In genomic region chr5:133950821-133951612, GRCh38 we compare ENCODE assay signal across 28 cellular contexts. TPM values are rescaled to one million over a fixed set of nuclear protein-coding genes. Genes with fewer than 3 reads are reported as not detected.
DNase-seq lines count a peak whose midpoint lies in the region; ATAC-seq, FAIRE-seq and TF ChIP-seq lines count a peak whose summit lies in the region.
"Had no signal": no experiment of that assay in that cellular context is flagged by ENCODE, and none has a peak within 500 bp of the region (broad histone marks: within the 10 kb centered on the region; RNA-seq: fewer than 3 reads in every experiment).

No MANE protein-coding gene starts in this region.

- H3K9me3 ChIP-seq in H1 (ENCODE audit: insufficient read depth in 2 of 2, low read depth in 1 of 2, low read length in 1 of 2), result no peaks in the 10 kb centered on the region
- no peaks in the 10 kb centered on the region for H3K9me3 ChIP-seq in left ventricle myocardium inferior (replicated peaks)
- no peaks in the 10 kb centered on the region for H3K9me3 ChIP-seq in thoracic aorta
- H3K9me3 ChIP-seq: SK-N-SH, transverse colon had no signal

- no peak overlapping the region for H2BK12ac ChIP-seq in H1 (ENCODE audit: low read depth, low read length)

- H3K27ac ChIP-seq in H1 (ENCODE audit: low read depth, low read length) (no peak overlapping the region), left ventricle myocardium inferior (replicated peaks) (peak overlapping the region; percentile 84), thoracic aorta (peak overlapping the region; percentile 94 to 97)
- H3K27ac ChIP-seq: KMS-11, transverse colon had no signal

- H3K79me1 ChIP-seq in H1 (ENCODE audit: low read depth, low read length), result no peaks in the 10 kb centered on the region

- H2BK5ac ChIP-seq in H1 (ENCODE audit: low read depth, low read length), result no peak overlapping the region

- H3K56ac ChIP-seq in H1 (replicated peaks; ENCODE audit: insufficient read length, low read depth, low read length), result no peak overlapping the region

- no peak overlapping the region for H3K4me2 ChIP-seq in H1 (ENCODE audit: insufficient read depth in 1 of 2, low read depth in 2 of 2, low read length in 2 of 2)
- H3K4me2 ChIP-seq: KMS-11, SK-N-SH had no signal

- TF ChIP-seq EP300 in H1 (IDR thresholded peaks at IDR 0.05; ENCODE audit: borderline replicate concordance in 1 of 2, low read depth in 2 of 2, low read length in 2 of 2), result no peak

- TF ChIP-seq RAD21 in H1 (IDR thresholded peaks at IDR 0.05 in 1 of 2, conservative IDR thresholded peaks at IDR 0.05 in 1 of 2; ENCODE audit: low read depth in 2 of 2, low read length in 2 of 2), result no peak

- H4K91ac ChIP-seq in H1 (replicated peaks; ENCODE audit: insufficient read length, low read length), result no peak overlapping the region

- no peak overlapping the region for H3K9ac ChIP-seq in H1 (replicated peaks in 1 of 4; ENCODE audit: extremely low read depth in 1 of 4, low read depth in 3 of 4, low read length in 3 of 4)
- H3K9ac ChIP-seq: KMS-11, SK-N-SH had no signal

- H3K23ac ChIP-seq in H1 (ENCODE audit: insufficient read length), result no peak overlapping the region

- 87% methylated on average over 5 of the region's 7 CpGs; no CpG with 5 or more reads in 1 of the 2 experiments for WGBS in H1 (ENCODE audit: extremely low coverage in 1 of 2, insufficient coverage in 1 of 2, insufficient read length in 1 of 2, insufficient replicate concordance in 2 of 2, low coverage in 1 of 2, low lambda C conversion rate in 2 of 2, missing lambda C conversion rate in 1 of 2), 2 experiments

- TF ChIP-seq CTCF in H1 (IDR thresholded peaks at IDR 0.05; ENCODE audit: control extremely low read depth in 1 of 3, insufficient read depth in 1 of 3, low read depth in 1 of 3, low read length in 3 of 3) (no peak), left ventricle myocardium inferior (IDR thresholded peaks at IDR 0.05; ENCODE audit: borderline replicate concordance) (no peak), thoracic aorta (IDR thresholded peaks at IDR 0.05) (no peak), GM20000 (IDR thresholded peaks at IDR 0.05; ENCODE audit: extremely low read depth, missing control alignments) (no peak)

- H3K4ac ChIP-seq in H1 (replicated peaks; ENCODE audit: insufficient read length, low read depth, low read length), result no peak overlapping the region

- no peak overlapping the region for H2BK15ac ChIP-seq in H1 (ENCODE audit: low read length)

- intact Hi-C loops in left ventricle myocardium inferior (cut with micrococcal nuclease), result no loop called here

- H2AFZ ChIP-seq in H1 (ENCODE audit: low read length), result no peak overlapping the region

- TF ChIP-seq POLR2A in H1 (IDR thresholded peaks at IDR 0.05; ENCODE audit: control extremely low read depth in 1 of 2, low read depth in 2 of 2, low read length in 2 of 2), result no peak

- H3K36me3 ChIP-seq in H1 (ENCODE audit: control insufficient read depth in 2 of 4, insufficient read depth in 4 of 4, low read length in 3 of 4), result peaks cover 0 to 3% (median under 1%) of the 10 kb centered on the region in 4 experiments; a peak in 1 of 8 replicates
- H3K36me3 ChIP-seq in left ventricle myocardium inferior, result peaks cover 20% of the 10 kb centered on the region
- H3K36me3 ChIP-seq in thoracic aorta, result peaks cover 7% of the 10 kb centered on the region
- H3K36me3 ChIP-seq: transverse colon had no signal

- H4K8ac ChIP-seq in H1 (ENCODE audit: extremely low read depth, insufficient read depth, low read length), result no peak overlapping the region

- no peaks in the 10 kb centered on the region for H3K23me2 ChIP-seq in H1 (ENCODE audit: low read depth, low read length)

- H3K4me3 ChIP-seq in H1 (ENCODE audit: extremely low read depth in 1 of 4, insufficient read depth in 2 of 4, low read depth in 3 of 4, low read length in 4 of 4), result no peak overlapping the region
- peak overlapping the region; percentile 20 for H3K4me3 ChIP-seq in left ventricle myocardium inferior
- H3K4me3 ChIP-seq in thoracic aorta, result no peak overlapping the region
- H3K4me3 ChIP-seq: dorsolateral prefrontal cortex, transverse colon had no signal

- POLR2A ChIA-PET in H1 (lab: Charles Lee; ENCODE audit: partially characterized antibody), result no interaction called here

- no peak overlapping the region for H4K5ac ChIP-seq in H1 (ENCODE audit: insufficient read length, low read depth, low read length)

- H2BK120ac ChIP-seq in H1 (replicated peaks; ENCODE audit: low read depth, low read length), result no peak overlapping the region

- H3K14ac ChIP-seq in H1 (ENCODE audit: insufficient read length), result no peak overlapping the region

- no peak for ATAC-seq in thoracic aorta (ENCODE audit: insufficient number of reproducible peaks, low FRiP score, low read depth)

- H2BK20ac ChIP-seq in H1 (ENCODE audit: low read length), result no peak overlapping the region

- H2AK5ac ChIP-seq in H1 (ENCODE audit: low read depth, low read length), result no peak overlapping the region

- H3K18ac ChIP-seq in H1 (ENCODE audit: extremely low read depth, low read length), result no peak overlapping the region

- H3K79me2 ChIP-seq in H1 (ENCODE audit: control insufficient read depth in 1 of 2, insufficient read depth in 2 of 2, low read length in 2 of 2), result no peaks in the 10 kb centered on the region

- no peak for FAIRE-seq in H1 (lab: Jason Lieb, UNC)
- no peak for FAIRE-seq in GM19239 (lab: Jason Lieb, UNC)

- peaks cover 0 to 2% of the 10 kb centered on the region in 2 experiments for H4K20me1 ChIP-seq in H1 (replicated peaks in 1 of 2; ENCODE audit: control insufficient read depth in 1 of 2, insufficient read depth in 2 of 2, low read length in 2 of 2)

- H3K4me1 ChIP-seq in H1 (replicated peaks in 1 of 4; ENCODE audit: control insufficient read depth in 3 of 4, insufficient read depth in 4 of 4, low read length in 3 of 4) (no peaks in the 10 kb centered on the region; a peak in 1 of 7 replicates), left ventricle myocardium inferior (peaks cover 48% of the 10 kb centered on the region), thoracic aorta (ENCODE audit: control insufficient read depth in 1 of 2, low read depth in 2 of 2) (peaks cover 48 to 72% of the 10 kb centered on the region in 2 donors)

- DNase-seq in NCI-H226, result peak; percentile 12
- no peak for DNase-seq in H1 (ENCODE audit: low read depth in 1 of 2, low spot score in 2 of 2)
- no peak for DNase-seq in left ventricle myocardium inferior
- no peak for DNase-seq in thoracic aorta (ENCODE audit: low spot score)
- no peak for DNase-seq in putamen (ENCODE audit: low spot score)
- DNase-seq in GM20000 (ENCODE audit: low spot score), result no peak
- no peak for DNase-seq in GM19239 (ENCODE audit: insufficient read length, low spot score)
- DNase-seq: activated CD4-positive, alpha-beta memory T cell treated with anti-CD3 and anti-CD28 coated beads for 36 hours; activated CD4-positive, CD25-positive, alpha-beta regulatory T cell treated with anti-CD3 and anti-CD28 coated beads, Interleukin-2, amount 50 U/mL, for 72 hours; activated CD8-positive, alpha-beta memory T cell treated with anti-CD3 and anti-CD28 coated beads, Interleukin-2, amount 50 U/mL, for 4 hours; activated naive CD4-positive, alpha-beta T cell treated with anti-CD3 and anti-CD28 coated beads, Interleukin-2, amount 10 ng/mL, durations not matched to agents 7 days and 5 days; anterior cingulate cortex; C1 segment of cervical spinal cord; DMS79; dorsolateral prefrontal cortex; GF-D8; H7; kidney glomerular epithelial cell; mesenchymal stem cell; NCI-H1436; NCI-H82; posterior cingulate gyrus; RPMI8226; SK-N-SH; stimulated activated CD4-positive, alpha-beta T cell treated with anti-CD3 and anti-CD28 coated beads, Interleukin-15, amount 100 ng/mL, for 24 hours; T-helper 2 cell; transverse colon had no signal

- CTCF ChIA-PET in H1 (lab: Charles Lee; ENCODE audit: partially characterized antibody), result interaction anchor here (0.9 to 1.6 kb wide), 5 partner anchors 46 to 527 kb away, joined by 3 to 4 read pairs (median 3); no protein-coding TSS in a partner anchor

- H3K27me3 ChIP-seq in H1 (replicated peaks in 1 of 4; ENCODE audit: control insufficient read depth in 3 of 4, extremely low read depth in 1 of 4, insufficient read depth in 3 of 4, low read length in 3 of 4) (no peaks in the 10 kb centered on the region), left ventricle myocardium inferior (ENCODE audit: low read depth) (no peaks in the 10 kb centered on the region), thoracic aorta (replicated peaks; ENCODE audit: insufficient read depth) (no peaks in the 10 kb centered on the region)
- H3K27me3 ChIP-seq: dorsolateral prefrontal cortex, transverse colon had no signal

TF ChIP-seq in H1, 55 proteins besides CTCF, POLR2A, EP300 and RAD21:
- TF ChIP-seq RXRA (IDR thresholded peaks at IDR 0.05; ENCODE audit: insufficient read depth, low read depth, low read length) (no peak), CEBPB (IDR thresholded peaks at IDR 0.05; ENCODE audit: low read depth, low read length) (peak; percentile 78)
- TF ChIP-seq, protein P1, sequence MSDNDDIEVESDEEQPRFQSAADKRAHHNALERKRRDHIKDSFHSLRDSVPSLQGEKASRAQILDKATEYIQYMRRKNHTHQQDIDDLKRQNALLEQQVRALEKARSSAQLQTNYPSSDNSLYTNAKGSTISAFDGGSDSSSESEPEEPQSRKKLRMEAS (IDR thresholded peaks at IDR 0.05), result no peak

RNA-seq across cellular contexts. Expression of gene C5orf15, which starts 17.4 kb away (rescaled TPM):
- 31.7 and 33.3 TPM in 2 replicates for total RNA-seq in H1 (2021; fragmentation: NEBNext Ultra II Directional; extraction: Animal tissue kit (Norgen Biotek cat#: 25700))
- 39.3 and 51.4 TPM in 2 replicates for polyA plus RNA-seq in H1 (2011; rRNA removed)
- polyA plus RNA-seq in H1 (2011; cell fraction: cytosol; rRNA removed), result 51.0 TPM
- polyA plus RNA-seq in H1 (2011; cell fraction: nucleus; rRNA removed), result 17.7 TPM
- polyA plus RNA-seq in H1 (2012, experiment 1 of 2), result 24.6 to 43.6 TPM (median 31.4 TPM) in 4 replicates
- 16.9 TPM for polyA plus RNA-seq in H1 (2012, experiment 2 of 2)
- 66.1 TPM for polyA plus RNA-seq in H1 (2013, experiment 1 of 2)
- 78.3 TPM for polyA plus RNA-seq in H1 (2013, experiment 2 of 2)
- polyA minus RNA-seq in H1 (2011; rRNA and poly(A)+ RNA removed), result 31.1 and 42.4 TPM in 2 replicates
- polyA minus RNA-seq in H1 (2011; cell fraction: cytosol; rRNA and poly(A)+ RNA removed), result 32.4 TPM
- polyA minus RNA-seq in H1 (2011; cell fraction: nucleus; rRNA and poly(A)+ RNA removed), result 12.6 TPM
- 34.4 TPM for total RNA-seq in left ventricle myocardium inferior
- 10 to 100 TPM; 39.5 to 56.1 TPM for total RNA-seq in thoracic aorta

RNA-seq across cellular contexts. Expression of gene VDAC1, which starts 53.8 kb away (rescaled TPM):
- total RNA-seq in H1 (2021; fragmentation: NEBNext Ultra II Directional; extraction: Animal tissue kit (Norgen Biotek cat#: 25700)), result 285 and 301 TPM in 2 replicates
- polyA plus RNA-seq in H1 (2011; rRNA removed), result 94.7 and 111 TPM in 2 replicates
- 124 TPM for polyA plus RNA-seq in H1 (2011; cell fraction: cytosol; rRNA removed)
- 71.2 TPM for polyA plus RNA-seq in H1 (2011; cell fraction: nucleus; rRNA removed)
- 255 to 279 TPM (median 268 TPM) in 4 replicates for polyA plus RNA-seq in H1 (2012, experiment 1 of 2)
- polyA plus RNA-seq in H1 (2012, experiment 2 of 2), result 112 TPM
- polyA plus RNA-seq in H1 (2013, experiment 1 of 2), result 187 TPM
- 189 TPM for polyA plus RNA-seq in H1 (2013, experiment 2 of 2)
- polyA minus RNA-seq in H1 (2011; rRNA and poly(A)+ RNA removed), result 121 and 151 TPM in 2 replicates
- polyA minus RNA-seq in H1 (2011; cell fraction: cytosol; rRNA and poly(A)+ RNA removed), result 89.8 TPM
- 65.0 TPM for polyA minus RNA-seq in H1 (2011; cell fraction: nucleus; rRNA and poly(A)+ RNA removed)
- total RNA-seq in left ventricle myocardium inferior (501 TPM), thoracic aorta (100 to 1,000 TPM in 1 of 2 donors, 10 to 100 TPM in 1; 77.0 to 112 TPM)
